17 cellular contexts compared by ENCODE assay signal in genomic region chr11:133545199-133545709, GRCh38. TPM values are rescaled to one million over a fixed set of nuclear protein-coding genes. Genes with fewer than 3 reads are reported as not detected.
DNase-seq lines count a peak whose midpoint lies in the region; ATAC-seq and TF ChIP-seq lines count a peak whose summit lies in the region.
"Had no signal": no experiment of that assay in that cellular context is flagged by ENCODE, and none has a peak within 500 bp of the region (broad histone marks: within the 10 kb centered on the region; RNA-seq: fewer than 3 reads in every experiment).

No MANE protein-coding gene starts in this region.

- H3K4me3 ChIP-seq in HUES48 (ENCODE audit: low read depth, low read length) (0 out of 2 replicates have a peak overlapping the region, but pooled peaks have one; percentile 1), iPS-20b (ENCODE audit: low read length) (peak overlapping the region; percentile 36; the same call in 1 of the 2 replicates), ovary (no peak overlapping the region)
- H3K4me3 ChIP-seq: tibial nerve had no signal

- TF ChIP-seq POLR2A in ovary (IDR thresholded peaks at IDR 0.05): no peak

- H3K27me3 ChIP-seq in HUES48 (ENCODE audit: control insufficient read depth, insufficient read depth, low read length) (no peaks in the 10 kb centered on the region), iPS-20b (ENCODE audit: insufficient read depth, low read length) (no peaks in the 10 kb centered on the region), ovary (no peaks in the 10 kb centered on the region)
- H3K27me3 ChIP-seq: tibial nerve had no signal

- intact Hi-C loops in ovary (cut with DNase I): no loop called here

- 40 to 58% (median 41%) methylated on average over 5 of the region's 5 CpGs for WGBS in ovary, 3 donors

- ATAC-seq in GM18519 (IDR thresholded peaks at IDR 0.05; ENCODE audit: low FRiP score, unreplicated experiment) (peak; percentile 53), GM21360 (IDR thresholded peaks at IDR 0.05; ENCODE audit: unreplicated experiment) (peak; percentile 76)
- ATAC-seq: HepG2, SK-N-SH treated with all-trans-retinoic acid at 6 μM for 48 hours had no signal

- peaks cover 56% of the 10 kb centered on the region for H3K4me1 ChIP-seq in HUES48 (ENCODE audit: control insufficient read depth, insufficient read depth, low read length)
- peaks cover 33% of the 10 kb centered on the region for H3K4me1 ChIP-seq in iPS-20b (ENCODE audit: insufficient read depth, low read length)
- H3K4me1 ChIP-seq in ovary (ENCODE audit: insufficient read depth): no peaks in the 10 kb centered on the region
- H3K4me1 ChIP-seq: tibial nerve had no signal

- H3K36me3 ChIP-seq in HUES48 (ENCODE audit: control insufficient read depth, insufficient read depth, low read length) (no peaks in the 10 kb centered on the region), iPS-20b (ENCODE audit: insufficient read depth, low read depth, low read length) (no peaks in the 10 kb centered on the region), ovary (no peaks in the 10 kb centered on the region)
- H3K36me3 ChIP-seq: tibial nerve had no signal

- H3K9me3 ChIP-seq in HUES48 (ENCODE audit: control insufficient read depth, insufficient read depth, low read length): no peaks in the 10 kb centered on the region
- H3K9me3 ChIP-seq in iPS-20b (ENCODE audit: insufficient read depth, low read depth, low read length): no peaks in the 10 kb centered on the region
- no peaks in the 10 kb centered on the region for H3K9me3 ChIP-seq in ovary
- H3K9me3 ChIP-seq: tibial nerve had no signal

- no peak for DNase-seq in activated naive CD4-positive, alpha-beta T cell (lab: John Stamatoyannopoulos, UW)
- DNase-seq in SIG-M5 (lab: John Stamatoyannopoulos, UW) (no peak), ovary (no peak)
- DNase-seq: activated gamma-delta T cell; aorta; C1 segment of cervical spinal cord; DMS79; NCI-H2029; posterior cingulate gyrus; stimulated activated CD4-positive, alpha-beta T cell treated with anti-CD3 and anti-CD28 coated beads, Interleukin-4, amount 100 ng/mL, for 24 hours had no signal

- no peak for TF ChIP-seq CTCF in ovary (IDR thresholded peaks at IDR 0.05)

- H3K27ac ChIP-seq in HUES48 (ENCODE audit: low read depth, low read length): peak overlapping the region; percentile 14
- no peak overlapping the region for H3K27ac ChIP-seq in iPS-20b (ENCODE audit: low read length)
- no peak overlapping the region for H3K27ac ChIP-seq in ovary
- H3K27ac ChIP-seq: tibial nerve had no signal

- H3K9ac ChIP-seq in HUES48 (ENCODE audit: low read depth, low read length) (no peak overlapping the region), iPS-20b (ENCODE audit: low read depth, low read length) (peak overlapping the region; percentile 38; the same call in 1 of the 2 replicates)

- TF ChIP-seq EP300 in ovary (IDR thresholded peaks at IDR 0.05): no peak

RNA-seq across cellular contexts. Expression of gene OPCML, which starts 13.0 kb away (rescaled TPM):
- under 1 TPM in 5 of 7 donors, not detected in 2; under 0.01 to 0.53 (median 0.32) TPM for total RNA-seq in ovary
- polyA plus RNA-seq in ovary: 1 to 10 TPM in 1 of 2 donors, under 1 TPM in 1; 0.13 to 2.8 TPM
- total RNA-seq: HepG2 had no signal
- polyA plus RNA-seq: HepG2 had no signal
